30 cellular contexts compared by ENCODE assay signal in the genomic region with DNA sequence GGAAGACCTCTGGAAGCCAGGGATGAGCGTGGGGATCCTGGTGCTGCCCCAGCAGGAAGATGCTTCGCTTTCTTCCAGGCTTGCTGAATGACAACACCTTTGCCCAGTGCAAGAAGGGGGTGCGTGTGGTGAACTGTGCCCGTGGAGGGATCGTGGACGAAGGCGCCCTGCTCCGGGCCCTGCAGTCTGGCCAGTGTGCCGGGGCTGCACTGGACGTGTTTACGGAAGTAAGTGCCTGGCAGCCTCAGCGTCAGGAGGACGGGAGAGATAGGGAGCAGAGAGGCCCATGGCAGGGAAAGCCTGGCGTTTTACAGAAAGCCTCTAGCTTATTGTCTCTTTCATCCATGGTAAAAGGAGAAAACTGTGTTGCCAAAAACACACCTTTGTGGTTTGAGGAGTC. TPM values are rescaled to one million over a fixed set of nuclear protein-coding genes. Genes with fewer than 3 reads are reported as not detected.
DNase-seq lines count a peak whose midpoint lies in the region; ATAC-seq and TF ChIP-seq lines count a peak whose summit lies in the region.
"Had no signal": no experiment of that assay in that cellular context is flagged by ENCODE, and none has a peak within 500 bp of the region (broad histone marks: within the 10 kb centered on the region; RNA-seq: fewer than 3 reads in every experiment).

No MANE protein-coding gene starts in this region.

- peak; percentile 66 for ATAC-seq in left ventricle myocardium superior
- no peak for ATAC-seq in foreskin keratinocyte
- ATAC-seq: lower lobe of right lung, Panc1, WTC11 had no signal

- no peaks in the 10 kb centered on the region for H3K4me1 ChIP-seq in foreskin keratinocyte
- H3K4me1 ChIP-seq: adrenal gland, lower lobe of right lung had no signal

- H3K27ac ChIP-seq in caudate nucleus (ENCODE audit: low read depth, low read length) (peak overlapping the region; percentile 84), foreskin keratinocyte (no peak overlapping the region)
- H3K27ac ChIP-seq: adrenal gland, esophagus squamous epithelium, lower lobe of right lung had no signal

- no peaks in the 10 kb centered on the region for H3K27me3 ChIP-seq in foreskin keratinocyte
- H3K27me3 ChIP-seq: adrenal gland, esophagus squamous epithelium had no signal

- DNase-seq in C1 segment of cervical spinal cord (lab: John Stamatoyannopoulos, UW) (peak in 8 of 14 donors; percentile 20 to 55 (median 42)), caudate nucleus (lab: John Stamatoyannopoulos, UW) (peak in 30 of 61 donors; percentile 9 to 60 (median 26)), left ventricle myocardium superior (peak; percentile 73), nucleus accumbens (lab: John Stamatoyannopoulos, UW) (peak in 29 of 56 donors; percentile 8 to 67 (median 35)), foreskin keratinocyte (no peak), COLO668 (lab: John Stamatoyannopoulos, UW; ENCODE audit: unreplicated experiment) (no peak)
- DNase-seq in effector CD4-positive, alpha-beta T cell: no peak
- no peak for DNase-seq in stimulated activated CD4-positive, alpha-beta T cell treated with anti-CD3 and anti-CD28 coated beads, Interleukin-12 subunit alpha, Interleukin-12 subunit beta, amount 100 ng/mL, for 4 hours
- DNase-seq: ACHN; activated CD4-positive, alpha-beta T cell treated with anti-CD3 and anti-CD28 coated beads, Interleukin-2, amount 50 U/mL, for 1 hour; activated naive CD4-positive, alpha-beta T cell treated with Interleukin-2 at 50 U/mL for 16 hours; activated T-cell treated with anti-CD3 and anti-CD28 coated beads, Interleukin-2, amount 50 U/mL, for 48 hours; adrenal gland; DMS79 treated with DMSO at 0.1 percent for 48 hours; esophagus squamous epithelium; H7; lower lobe of right lung; NCI-H1092 treated with DMSO at 0.1 percent for 48 hours; NCI-H187 treated with DMSO at 0.1 percent for 48 hours; NCI-H524 treated with DMSO at 0.1 percent for 48 hours; stimulated activated CD4-positive, alpha-beta T cell treated with anti-CD3 and anti-CD28 coated beads, Interleukin-1b, Interleukin-23, amount 100 ng/mL, for 48 hours; stimulated activated CD8-positive, alpha-beta memory T cell treated with anti-CD3 and anti-CD28 coated beads, Interleukin-4, amount 100 ng/mL, for 48 hours; SW 1271; T1000 had no signal

- TF ChIP-seq CTCF in foreskin keratinocyte (conservative IDR thresholded peaks at IDR 0.05): no peak

- intact Hi-C loops in left ventricle myocardium superior (cut with micrococcal nuclease): no loop called here

RNA-seq across cellular contexts. Expression of a gene that starts 23.5 kb away (rescaled TPM):
- total RNA-seq in left ventricle myocardium superior: 7.8 TPM
- 104 and 195 TPM in 2 replicates for total RNA-seq in foreskin keratinocyte
- polyA plus RNA-seq in foreskin keratinocyte: 121 and 247 TPM in 2 replicates

RNA-seq across cellular contexts. Expression of a gene that starts 33.5 kb away (rescaled TPM):
- total RNA-seq in left ventricle myocardium superior: 149 TPM
- total RNA-seq in foreskin keratinocyte: not detected in 2 replicates
- not detected in 2 replicates for polyA plus RNA-seq in foreskin keratinocyte
- total RNA-seq: frontal cortex, H7, pulmonary artery endothelial cell had no signal
- polyA plus RNA-seq: BJ, IgD-negative memory B cell had no signal

Comparison
In these comparisons a context has a peak if more than half of its experiments do, and no peak if none do; other contexts are left out.
1. DNase-seq: peak in C1 segment of cervical spinal cord (8 of 14), left ventricle myocardium superior (single experiment) and nucleus accumbens (29 of 56); none in foreskin keratinocyte (0 of 2), COLO668 (single experiment), effector CD4-positive, alpha-beta T cell (single experiment) and stimulated activated CD4-positive, alpha-beta T cell treated with anti-CD3 and anti-CD28 coated beads, Interleukin-12 subunit alpha, Interleukin-12 subunit beta, amount 100 ng/mL, for 4 hours (single experiment).
2. RNA of a gene that starts 23.5 kb away (total RNA-seq): 104 to 195 TPM in foreskin keratinocyte; 7.8 TPM in left ventricle myocardium superior (single experiment); every median in the first group is over 10 times any median in the second.
3. RNA of a gene that starts 33.5 kb away (total RNA-seq): 149 TPM in left ventricle myocardium superior (single experiment); not detected in foreskin keratinocyte; every median in the first group is over 100 times any median in the second.